6 cellular contexts compared by ENCODE assay signal in the genomic region with DNA sequence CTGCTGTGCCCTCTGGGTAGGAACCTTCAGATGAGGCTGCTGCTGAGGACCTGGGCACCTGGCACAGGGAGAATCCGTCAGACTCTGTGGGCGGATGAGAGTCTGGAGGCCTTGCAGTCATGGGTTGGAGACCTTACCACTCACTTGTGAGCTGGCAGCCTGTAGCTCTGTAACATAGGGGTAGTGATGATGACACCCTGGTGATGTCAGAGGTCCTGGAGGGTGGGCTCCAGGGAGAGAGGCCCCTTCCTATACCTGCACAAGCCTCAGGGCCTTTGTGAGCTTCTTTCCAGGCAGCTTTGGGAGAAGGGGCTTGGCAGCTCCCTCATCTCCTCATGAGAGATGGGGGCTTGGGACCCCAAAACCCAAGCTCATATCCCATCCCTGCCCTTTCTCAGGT. TPM values are rescaled to one million over a fixed set of nuclear protein-coding genes. Genes with fewer than 3 reads are reported as not detected.
DNase-seq lines count a peak whose midpoint lies in the region; ATAC-seq and TF ChIP-seq lines count a peak whose summit lies in the region.

No MANE protein-coding gene starts in this region.

- no peaks in the 10 kb centered on the region for H3F3A ChIP-seq in neural cell (ENCODE audit: insufficient read depth, low read length, poor library complexity, severe bottlenecking)

- no peak for TF ChIP-seq EP300 in neural cell (conservative IDR thresholded peaks at IDR 0.05; ENCODE audit: poor library complexity, severe bottlenecking)

- no peaks in the 10 kb centered on the region for H3K27me3 ChIP-seq in adipocyte (replicated peaks; ENCODE audit: control insufficient read depth, insufficient read depth, low read length)
- no peaks in the 10 kb centered on the region for H3K27me3 ChIP-seq in neural cell (ENCODE audit: insufficient read depth, low read depth, low read length)

- H3K9me3 ChIP-seq in HEK293 (ENCODE audit: control insufficient read depth, insufficient read depth, low read depth, low read length): no peaks in the 10 kb centered on the region
- no peaks in the 10 kb centered on the region for H3K9me3 ChIP-seq in adipocyte (ENCODE audit: control insufficient read depth, low read length)
- no peaks in the 10 kb centered on the region for H3K9me3 ChIP-seq in neural cell (ENCODE audit: low read length)

- H4K20me1 ChIP-seq in neural cell (ENCODE audit: insufficient read depth): no peaks in the 10 kb centered on the region

- no peak for TF ChIP-seq CTCF in HEK293 (tag by site-specific recombination; IDR thresholded peaks at IDR 0.05)
- TF ChIP-seq CTCF in neural cell (IDR thresholded peaks at IDR 0.05; ENCODE audit: poor library complexity, severe bottlenecking): no peak

- no peak for DNase-seq in adipocyte (ENCODE audit: low read depth)
- no peak for DNase-seq in NCI-H146 (lab: John Stamatoyannopoulos, UW)
- DNase-seq in NCI-H2227 (lab: John Stamatoyannopoulos, UW; ENCODE audit: unreplicated experiment): no peak

- H2AFZ ChIP-seq in neural cell (ENCODE audit: low read depth, low read length): no peak overlapping the region

- peaks cover 10% of the 10 kb centered on the region for H3K4me1 ChIP-seq in HEK293 (ENCODE audit: control insufficient read depth, insufficient read depth, low read length)
- H3K4me1 ChIP-seq in adipocyte (ENCODE audit: control insufficient read depth, insufficient read depth, low read length): peaks cover 28% of the 10 kb centered on the region

- no peaks in the 10 kb centered on the region for H3K9me2 ChIP-seq in neural cell (ENCODE audit: insufficient read depth, low read length)

- H3K27ac ChIP-seq in HEK293 (ENCODE audit: extremely low read depth, low read depth, low read length) (no peak overlapping the region), neural cell (ENCODE audit: low read length) (no peak overlapping the region)

- H3K36me3 ChIP-seq in HEK293 (ENCODE audit: control insufficient read depth in 2 of 2, insufficient read depth in 1 of 2, low read length in 2 of 2) (peaks cover 0 to 36% of the 10 kb centered on the region in 2 experiments; a peak in 1 of 3 replicates), adipocyte (ENCODE audit: control insufficient read depth, insufficient read depth, low read length, severe bottlenecking) (peaks cover 22% of the 10 kb centered on the region), neural cell (ENCODE audit: insufficient read depth, low read length) (no peaks in the 10 kb centered on the region)

- no peak overlapping the region for H3K4me3 ChIP-seq in HEK293 (ENCODE audit: low read depth, low read length)
- no peak overlapping the region for H3K4me3 ChIP-seq in adipocyte (ENCODE audit: low read length)
- H3K4me3 ChIP-seq in neural cell (ENCODE audit: low read length): peak overlapping the region; percentile 91

- TF ChIP-seq RAD21 in neural cell (conservative IDR thresholded peaks at IDR 0.05): no peak

- CTCF ChIA-PET in HEK293 (lab: Yijun Ruan, JAX): interaction anchor here (0.6 kb wide), 1 partner anchor 15 kb away, joined by 3 read pairs; no protein-coding TSS in a partner anchor

- no peak overlapping the region for H3K4me2 ChIP-seq in neural cell (ENCODE audit: low read length)

- POLR2A ChIA-PET in HEK293 (lab: Yijun Ruan, JAX): interaction anchor here (0.6 to 4.2 kb wide), 3 partner anchors 8 to 1876 kb away, joined by 5 to 24 read pairs (median 5); a partner anchor contains a TSS

- no peak for ATAC-seq in GM18909 (IDR thresholded peaks at IDR 0.05; ENCODE audit: poor library complexity, unreplicated experiment)

- H3K79me2 ChIP-seq in neural cell (replicated peaks; ENCODE audit: insufficient read depth, low read length): peaks cover 28% of the 10 kb centered on the region

- H3K9ac ChIP-seq in adipocyte (ENCODE audit: low read length) (peak overlapping the region; percentile 95), neural cell (ENCODE audit: low read length) (peak overlapping the region; percentile 86)

TF ChIP-seq in HEK293, 187 proteins besides CTCF, POLR2A, EP300 and RAD21:
- 0 out of 2 replicates have a peak, but pooled peaks have one; percentile 18 for TF ChIP-seq EGR2 (tag by site-specific recombination; IDR thresholded peaks at IDR 0.05; ENCODE audit: low read depth)
- 0 out of 2 replicates have a peak, but pooled peaks have one; percentile 13 for TF ChIP-seq SCRT2 (tag by site-specific recombination; IDR thresholded peaks at IDR 0.05)
- peak; percentile 51; the same call in 1 of the 2 replicates for TF ChIP-seq ZNF629 (tag by site-specific recombination; IDR thresholded peaks at IDR 0.05)
- peak; percentile 34; the same call in 1 of the 2 replicates for TF ChIP-seq ZFHX2 (tag by site-specific recombination; conservative IDR thresholded peaks at IDR 0.05)
- no peak for TF ChIP-seq IKZF3 (tag by site-specific recombination; IDR thresholded peaks at IDR 0.05)
- TF ChIP-seq ZNF707 (tag by site-specific recombination; IDR thresholded peaks at IDR 0.05): no peak

TF ChIP-seq in neural cell, 6 proteins besides CTCF, POLR2A, EP300 and RAD21:
- TF ChIP-seq EZH2 (IDR thresholded peaks at IDR 0.05; ENCODE audit: borderline replicate concordance, insufficient read depth, low read length, poor library complexity, severe bottlenecking): no peak

RNA-seq across cellular contexts. Expression of a gene that starts 1.6 kb away (rescaled TPM):
- polyA plus RNA-seq in neural cell: 74.9 and 102 TPM in 2 replicates
- polyA minus RNA-seq in neural cell: 64.3 and 67.3 TPM in 2 replicates

RNA-seq across cellular contexts. Expression of a gene that starts 3.6 kb away (rescaled TPM):
- polyA plus RNA-seq in neural cell: 93.0 and 120 TPM in 2 replicates
- polyA minus RNA-seq in neural cell: 67.7 and 89.8 TPM in 2 replicates

RNA-seq across cellular contexts. Expression of a gene that starts 36.7 kb away (rescaled TPM):
- 52.2 and 59.5 TPM in 2 replicates for polyA plus RNA-seq in neural cell
- 48.7 and 61.1 TPM in 2 replicates for polyA minus RNA-seq in neural cell

RNA-seq across cellular contexts. Expression of a gene that starts 52.7 kb away (rescaled TPM):
- 22.9 and 31.9 TPM in 2 replicates for polyA plus RNA-seq in neural cell
- polyA minus RNA-seq in neural cell: 58.4 and 68.2 TPM in 2 replicates

RNA-seq across cellular contexts. Expression of a gene that starts 53.0 kb away (rescaled TPM):
- polyA plus RNA-seq in neural cell: 4.3 and 6.9 TPM in 2 replicates
- 19.4 and 23.4 TPM in 2 replicates for polyA minus RNA-seq in neural cell
